ENCODE assay signal across 1 cellular context in genomic region chr17:48261297-48261880, GRCh38.
TF ChIP-seq lines count a peak whose summit lies in the region.

No MANE protein-coding gene starts in this region.

TF ChIP-seq in SK-N-SH, 30 proteins besides CTCF, POLR2A, EP300 and RAD21 (continued from another document):
- TF ChIP-seq REST (IDR thresholded peaks at IDR 0.05; ENCODE audit: low read depth, low read length) (no peak), CHD2 (IDR thresholded peaks at IDR 0.05; ENCODE audit: low read length, partially characterized antibody) (no peak), EZH2phosphoT487 (IDR thresholded peaks at IDR 0.05; ENCODE audit: borderline replicate concordance, low read depth) (no peak), TAF1 (IDR thresholded peaks at IDR 0.05; ENCODE audit: borderline replicate concordance, low read depth, low read length) (no peak), SIN3A (IDR thresholded peaks at IDR 0.05; ENCODE audit: borderline replicate concordance, low read depth, low read length) (no peak)
